In genomic region chr1:203519053-203519770, GRCh38 we compare ENCODE assay signal across 1 cellular context.
TF ChIP-seq lines count a peak whose summit lies in the region.

No MANE protein-coding gene starts in this region.

TF ChIP-seq in K562, 482 proteins besides CTCF, POLR2A, EP300 and RAD21 (continues in another document):
- TF ChIP-seq SETDB1 (IDR thresholded peaks at IDR 0.05; ENCODE audit: low read length), result no peak
- TF ChIP-seq KHSRP (IDR thresholded peaks at IDR 0.05), result no peak
- TF ChIP-seq ZBTB49 (CRISPR knock-in tag; IDR thresholded peaks at IDR 0.05; ENCODE audit: borderline replicate concordance), result no peak
- TF ChIP-seq SMARCA4 (IDR thresholded peaks at IDR 0.05), result peak; percentile 54; the same call in 1 of the 2 replicates
- TF ChIP-seq FOSL1 (tag; conservative IDR thresholded peaks at IDR 0.05), result peak; percentile 98
- no peak for TF ChIP-seq RB1 (IDR thresholded peaks at IDR 0.05; ENCODE audit: low read depth)
- TF ChIP-seq TRIM28 (IDR thresholded peaks at IDR 0.05), result no peak
- no peak for TF ChIP-seq ZC3H4 (CRISPR knock-in tag; IDR thresholded peaks at IDR 0.05; ENCODE audit: borderline replicate concordance)
- no peak for TF ChIP-seq ZBTB8A (IDR thresholded peaks at IDR 0.05; ENCODE audit: partially characterized antibody)
- TF ChIP-seq JUND (IDR thresholded peaks at IDR 0.05; ENCODE audit: borderline replicate concordance, low read depth, low read length), result peak; percentile 76
- TF ChIP-seq JUND (tag; IDR thresholded peaks at IDR 0.05; ENCODE audit: borderline replicate concordance, low read depth, low read length), result peak; percentile 60; the same call in 1 of the 3 replicates
- TF ChIP-seq CREM (IDR thresholded peaks at IDR 0.05; ENCODE audit: low read depth), result peak; percentile 55
- TF ChIP-seq ID3 (CRISPR knock-in tag; IDR thresholded peaks at IDR 0.05), result no peak
- TF ChIP-seq ID3 (tag; IDR thresholded peaks at IDR 0.05), result no peak
- peak; percentile 54 for TF ChIP-seq CBFA2T2 (conservative IDR thresholded peaks at IDR 0.05)
- TF ChIP-seq ZNF778 (CRISPR knock-in tag; IDR thresholded peaks at IDR 0.05), result no peak
- TF ChIP-seq SIX5 (IDR thresholded peaks at IDR 0.05; ENCODE audit: borderline replicate concordance in 1 of 2, insufficient read depth in 1 of 2, low read depth in 1 of 2, low read length in 2 of 2), result no peak
- no peak for TF ChIP-seq TFAP4 (CRISPR knock-in tag; IDR thresholded peaks at IDR 0.05; ENCODE audit: borderline replicate concordance)
- TF ChIP-seq USF1 (CRISPR knock-in tag; IDR thresholded peaks at IDR 0.05), result no peak
- TF ChIP-seq ARID4B (CRISPR knock-in tag; IDR thresholded peaks at IDR 0.05), result 0 out of 2 replicates have a peak, but pooled peaks have one; percentile 33
- no peak for TF ChIP-seq JUNB (CRISPR knock-in tag; conservative IDR thresholded peaks at IDR 0.05)
- no peak for TF ChIP-seq ZNF197 (CRISPR knock-in tag; IDR thresholded peaks at IDR 0.05; ENCODE audit: low read depth)
- no peak for TF ChIP-seq NR2C2 (CRISPR knock-in tag; IDR thresholded peaks at IDR 0.05)
- TF ChIP-seq NR2C2 (tag; IDR thresholded peaks at IDR 0.05), result no peak
- 0 out of 2 replicates have a peak, but pooled peaks have one; percentile 22 for TF ChIP-seq DPF2 (IDR thresholded peaks at IDR 0.05)
- TF ChIP-seq MECOM (CRISPR knock-in tag; IDR thresholded peaks at IDR 0.05), result no peak
- TF ChIP-seq TCF7 (IDR thresholded peaks at IDR 0.05; ENCODE audit: borderline replicate concordance), result peak; percentile 76; the same call in 1 of the 2 replicates
- no peak for TF ChIP-seq ARID3B (CRISPR knock-in tag; IDR thresholded peaks at IDR 0.05; ENCODE audit: borderline replicate concordance)
- no peak for TF ChIP-seq FOXA3 (CRISPR knock-in tag; conservative IDR thresholded peaks at IDR 0.05 in 1 of 2, IDR thresholded peaks at IDR 0.05 in 1 of 2)
- TF ChIP-seq CXXC5 (CRISPR knock-in tag; IDR thresholded peaks at IDR 0.05), result no peak
- no peak for TF ChIP-seq ZBTB26 (CRISPR knock-in tag; IDR thresholded peaks at IDR 0.05)
- no peak for TF ChIP-seq MED1 (CRISPR knock-in tag; IDR thresholded peaks at IDR 0.05; ENCODE audit: borderline replicate concordance)
- TF ChIP-seq DMBX1 (CRISPR knock-in tag; IDR thresholded peaks at IDR 0.05; ENCODE audit: borderline replicate concordance), result no peak
- no peak for TF ChIP-seq TBP (optimal IDR thresholded peaks at IDR 0.05; ENCODE audit: low read depth, low read length)
- TF ChIP-seq MXI1 (IDR thresholded peaks at IDR 0.05; ENCODE audit: low read depth, low read length), result no peak
- no peak for TF ChIP-seq BRD4 (IDR thresholded peaks at IDR 0.05)
- peak; percentile 63 for TF ChIP-seq TCF3 (CRISPR knock-in tag; IDR thresholded peaks at IDR 0.05)
- no peak for TF ChIP-seq CCNT2 (IDR thresholded peaks at IDR 0.05; ENCODE audit: borderline replicate concordance, extremely low read depth, insufficient read length, low read depth, low read length)
- TF ChIP-seq NFXL1 (CRISPR knock-in tag; IDR thresholded peaks at IDR 0.05), result no peak
- TF ChIP-seq ZEB2 (IDR thresholded peaks at IDR 0.05), result peak; percentile 78
- TF ChIP-seq REST (CRISPR knock-in tag; IDR thresholded peaks at IDR 0.05; ENCODE audit: low read depth), result no peak
- peak; percentile 66 for TF ChIP-seq ARID1B (IDR thresholded peaks at IDR 0.05)
- no peak for TF ChIP-seq SMAD2 (IDR thresholded peaks at IDR 0.05; ENCODE audit: low read depth, low read length)
- TF ChIP-seq ZKSCAN1 (IDR thresholded peaks at IDR 0.05; ENCODE audit: low read depth, low read length), result no peak
- no peak for TF ChIP-seq RBM15 (IDR thresholded peaks at IDR 0.05; ENCODE audit: insufficient read depth, low read length)
- no peak for TF ChIP-seq CCAR2 (IDR thresholded peaks at IDR 0.05; ENCODE audit: low read depth, low read length)
- TF ChIP-seq COPS2 (conservative IDR thresholded peaks at IDR 0.05), result no peak
- TF ChIP-seq MAFK (IDR thresholded peaks at IDR 0.05; ENCODE audit: low read length), result no peak
- TF ChIP-seq TEAD4 (IDR thresholded peaks at IDR 0.05; ENCODE audit: low read length), result peak; percentile 47; the same call in 1 of the 2 replicates
- TF ChIP-seq TEAD4 (CRISPR knock-in tag; IDR thresholded peaks at IDR 0.05; ENCODE audit: borderline replicate concordance), result no peak
- no peak for TF ChIP-seq ZNF395 (CRISPR knock-in tag; IDR thresholded peaks at IDR 0.05)
- TF ChIP-seq ZFP36 (IDR thresholded peaks at IDR 0.05; ENCODE audit: low read depth, low read length, partially characterized antibody), result no peak
- TF ChIP-seq ZKSCAN8 (CRISPR knock-in tag; IDR thresholded peaks at IDR 0.05), result no peak
